In genomic region chr19:14030997-14031718, GRCh38 we compare ENCODE assay signal across 8 cellular contexts. TPM values are rescaled to one million over a fixed set of nuclear protein-coding genes. Genes with fewer than 3 reads are reported as not detected.
DNase-seq lines count a peak whose midpoint lies in the region; ATAC-seq and TF ChIP-seq lines count a peak whose summit lies in the region.

No MANE protein-coding gene starts in this region.

- TF ChIP-seq CTCF in HCT116 (IDR thresholded peaks at IDR 0.05 in 2 of 3, conservative IDR thresholded peaks at IDR 0.05 in 1 of 3; ENCODE audit: borderline replicate concordance in 1 of 3, insufficient read depth in 1 of 3, low read depth in 2 of 3, low read length in 2 of 3) (no peak), foreskin fibroblast (IDR thresholded peaks at IDR 0.05; ENCODE audit: low read depth, low read length) (no peak)

- no TSS peak for BruUV-seq in HCT116 (replicated peaks; lab: Mats Ljungman, UMichigan)

- CTCF ChIA-PET in HCT116 (lab: Charles Lee): interaction anchor here (0.6 to 2.3 kb wide), 9 partner anchors 12 to 64 kb away, joined by 3 to 11 read pairs (median 5); partner anchors contain the start of genes MISP3 and RFX1

- DNase-seq in HCT116 (ENCODE audit: low read depth, low spot score) (no peak), T-helper 22 cell (ENCODE audit: low read depth) (peak; percentile 72), foreskin fibroblast (no peak), GOT3 (lab: John Stamatoyannopoulos, UW) (no peak), iPS-NIHi7 (ENCODE audit: extremely low spot score) (no peak), NCI-H2081 (lab: John Stamatoyannopoulos, UW) (no peak)
- DNase-seq in stimulated activated CD4-positive, alpha-beta T cell treated with anti-CD3 and anti-CD28 coated beads, Interleukin-2, amount 100 ng/mL, for 48 hours: no peak

- peak overlapping the region; percentile 96 for H3K4me2 ChIP-seq in HCT116 (ENCODE audit: low read length)

- no peak for ATAC-seq in HCT116

- no peaks in the 10 kb centered on the region for H3K9me3 ChIP-seq in HCT116 (ENCODE audit: control insufficient read depth in 1 of 2, insufficient read depth in 1 of 2, low read depth in 1 of 2, low read length in 2 of 2)
- H3K9me3 ChIP-seq in skeletal muscle tissue (ENCODE audit: control insufficient read depth in 3 of 3, low read length in 3 of 3): no peaks in the 10 kb centered on the region

- no peaks in the 10 kb centered on the region for H3K36me3 ChIP-seq in HCT116 (ENCODE audit: control insufficient read depth in 1 of 2, insufficient read depth in 2 of 2, low read length in 2 of 2)
- no peaks in the 10 kb centered on the region for H3K36me3 ChIP-seq in skeletal muscle tissue (ENCODE audit: control insufficient read depth in 3 of 3, insufficient read depth in 3 of 3, low read length in 3 of 3)

- TF ChIP-seq RAD21 in HCT116 (IDR thresholded peaks at IDR 0.05; ENCODE audit: low read depth): no peak

- no peak for TF ChIP-seq POLR2A in HCT116 (IDR thresholded peaks at IDR 0.05; ENCODE audit: borderline replicate concordance, extremely low read depth, insufficient read depth, insufficient read length)

- peak overlapping the region; percentile 76 for H2AFZ ChIP-seq in HCT116 (ENCODE audit: low read depth, low read length, poor library complexity, severe bottlenecking)

- H3K79me2 ChIP-seq in HCT116 (ENCODE audit: insufficient read depth, low read length): no peaks in the 10 kb centered on the region

- POLR2A ChIA-PET in HCT116 (lab: Charles Lee): interaction anchor here (0.5 to 1.9 kb wide), 5 partner anchors 9 to 331 kb away, joined by 4 to 10 read pairs (median 4); partner anchors contain the start of gene RFX1

- peak overlapping the region; percentile 88 for H3K9ac ChIP-seq in HCT116 (ENCODE audit: low read length)
- H3K9ac ChIP-seq in skeletal muscle tissue (ENCODE audit: low read depth in 1 of 3, low read length in 3 of 3): peak overlapping the region in 2 of 3 donors; percentile 70 to 80

- no peaks in the 10 kb centered on the region for H3K9me2 ChIP-seq in HCT116 (ENCODE audit: insufficient read depth)

- H4K20me1 ChIP-seq in HCT116 (ENCODE audit: insufficient read depth): no peaks in the 10 kb centered on the region

- no peaks in the 10 kb centered on the region for H3K27me3 ChIP-seq in HCT116 (ENCODE audit: insufficient read depth, low read length)
- H3K27me3 ChIP-seq in skeletal muscle tissue (ENCODE audit: control insufficient read depth in 3 of 3, insufficient read depth in 3 of 3, low read length in 3 of 3): no peaks in the 10 kb centered on the region

- H3K4me1 ChIP-seq in HCT116 (ENCODE audit: control insufficient read depth in 1 of 2, insufficient read depth in 2 of 2, low read length in 2 of 2): peaks cover 3 to 15% of the 10 kb centered on the region in 2 experiments
- H3K4me1 ChIP-seq in skeletal muscle tissue (ENCODE audit: control insufficient read depth in 3 of 3, insufficient read depth in 3 of 3, low read length in 3 of 3): peaks cover 5 to 12% (median 6%) of the 10 kb centered on the region in 3 donors

- H3K27ac ChIP-seq in HCT116 (ENCODE audit: low read depth, low read length): peak overlapping the region; percentile 87
- peak overlapping the region; percentile 25 for H3K27ac ChIP-seq in skeletal muscle tissue (ENCODE audit: low read depth, low read length)

- H3K4me3 ChIP-seq in HCT116 (replicated peaks in 1 of 2; ENCODE audit: low read depth in 1 of 2, low read length in 2 of 2) (peak overlapping the region; percentile 72 to 81), foreskin fibroblast (ENCODE audit: low read depth in 1 of 2, low read length in 2 of 2) (peak overlapping the region; percentile 63 to 71), skeletal muscle tissue (ENCODE audit: low read length in 3 of 3) (peak overlapping the region in 2 of 3 donors; percentile 74 to 79)

- RAD21 ChIA-PET in HCT116 (lab: Charles Lee; ENCODE audit: low non-redundant PET in 1 of 2, low total read pairs in 2 of 2, uncharacterized antibody in 2 of 2, unreplicated experiment in 2 of 2): no interaction called here

- intact Hi-C loops in HCT116 (cut with micrococcal nuclease): no loop called here

TF ChIP-seq in HCT116, 20 proteins besides CTCF, POLR2A, EP300 and RAD21:
- TF ChIP-seq MAX (IDR thresholded peaks at IDR 0.05) (no peak), JUND (IDR thresholded peaks at IDR 0.05) (no peak), YY1 (IDR thresholded peaks at IDR 0.05; ENCODE audit: extremely low read depth, insufficient replicate concordance, low read depth, low read length) (no peak), ZFX (IDR thresholded peaks at IDR 0.05) (no peak), TCF7L2 (IDR thresholded peaks at IDR 0.05; ENCODE audit: borderline replicate concordance, extremely low read depth, insufficient read depth, insufficient read length) (no peak), ZNF274 (IDR thresholded peaks at IDR 0.05; ENCODE audit: low read depth, low read length) (no peak), SIN3A (IDR thresholded peaks at IDR 0.05; ENCODE audit: low read depth) (no peak), SP1 (IDR thresholded peaks at IDR 0.05; ENCODE audit: low read depth) (no peak)

RNA-seq across cellular contexts. Expression of gene IL27RA, which starts 0.4 kb away (rescaled TPM):
- total RNA-seq in HCT116 (2021; ENCODE audit: unreplicated experiment) (18.3 TPM), skeletal muscle tissue (2.6 TPM)
- polyA plus RNA-seq in HCT116 (2012): 13.6 and 17.7 TPM in 2 replicates

RNA-seq across cellular contexts. Expression of gene RLN3, which starts 3.2 kb away (rescaled TPM):
- total RNA-seq in HCT116 (2021; ENCODE audit: unreplicated experiment) (not detected), skeletal muscle tissue (not detected)
- polyA plus RNA-seq in HCT116 (2012): not detected in 2 replicates

RNA-seq across cellular contexts. Expression of gene RFX1, which starts 25.0 kb away (rescaled TPM):
- 16.3 TPM for total RNA-seq in HCT116 (2021; ENCODE audit: unreplicated experiment)
- 10.5 and 15.3 TPM in 2 replicates for polyA plus RNA-seq in HCT116 (2012)
- 4.7 TPM for total RNA-seq in skeletal muscle tissue

RNA-seq across cellular contexts. Expression of gene PALM3, which starts 30.7 kb away (rescaled TPM):
- total RNA-seq in HCT116 (2021; ENCODE audit: unreplicated experiment) (3.3 TPM), skeletal muscle tissue (not detected)
- 1.3 and 2.6 TPM in 2 replicates for polyA plus RNA-seq in HCT116 (2012)

RNA-seq across cellular contexts. Expression of gene MISP3, which starts 41.4 kb away (rescaled TPM):
- total RNA-seq in HCT116 (2021; ENCODE audit: unreplicated experiment) (5.2 TPM), skeletal muscle tissue (not detected)
- 3.8 and 5.6 TPM in 2 replicates for polyA plus RNA-seq in HCT116 (2012)
